In genomic region chr10:97332586-97333350, GRCh38 we compare ENCODE assay signal across 8 cellular contexts. TPM values are rescaled to one million over a fixed set of nuclear protein-coding genes. Genes with fewer than 3 reads are reported as not detected.
DNase-seq lines count a peak whose midpoint lies in the region; ATAC-seq, FAIRE-seq and TF ChIP-seq lines count a peak whose summit lies in the region.

No MANE protein-coding gene starts in this region.

- POLR2A ChIA-PET in activated CD8-positive, alpha-beta T cell treated with anti-CD3 and anti-CD28 coated beads for 36 hours (lab: Charles Lee): interaction anchor here (0.8 to 8.2 kb wide), 12 partner anchors 8 to 176 kb away, joined by 3 to 82 read pairs (median 4); partner anchors contain the start of gene FRAT1

- peak overlapping the region; percentile 77 for H3K4me3 Mint-ChIP-seq in activated CD8-positive, alpha-beta T cell treated with anti-CD3 and anti-CD28 coated beads for 36 hours
- H3K4me3 Mint-ChIP-seq in natural killer cell treated with Interleukin-12 subunit alpha and Interleukin-12 subunit beta and Interleukin-15 and Interleukin-18, amount 100 ng/mL, for 72 hours: peak overlapping the region; percentile 95

- no peak for FAIRE-seq in HTR-8/SVneo (lab: Jason Lieb, UNC)

- H3K4me1 Mint-ChIP-seq in activated CD8-positive, alpha-beta T cell treated with anti-CD3 and anti-CD28 coated beads for 36 hours (ENCODE audit: low read depth): peaks cover 52% of the 10 kb centered on the region
- peaks cover 36 to 51% of the 10 kb centered on the region in 2 donors for H3K4me1 Mint-ChIP-seq in natural killer cell treated with Interleukin-12 subunit alpha and Interleukin-12 subunit beta and Interleukin-15 and Interleukin-18, amount 100 ng/mL, for 72 hours (ENCODE audit: low read depth in 2 of 2)

- no peak for ATAC-seq in activated CD8-positive, alpha-beta T cell treated with anti-CD3 and anti-CD28 coated beads for 36 hours
- ATAC-seq in natural killer cell treated with Interleukin-12 subunit alpha and Interleukin-12 subunit beta and Interleukin-15 and Interleukin-18, amount 100 ng/mL, for 72 hours: no peak
- ATAC-seq in HG03196 (IDR thresholded peaks at IDR 0.05; ENCODE audit: unreplicated experiment) (no peak), HG02852 (IDR thresholded peaks at IDR 0.05; ENCODE audit: unreplicated experiment) (no peak), HG03571 (IDR thresholded peaks at IDR 0.05; ENCODE audit: unreplicated experiment) (no peak)

- H3K27me3 Mint-ChIP-seq in activated CD8-positive, alpha-beta T cell treated with anti-CD3 and anti-CD28 coated beads for 36 hours: no peaks in the 10 kb centered on the region
- H3K27me3 Mint-ChIP-seq in natural killer cell treated with Interleukin-12 subunit alpha and Interleukin-12 subunit beta and Interleukin-15 and Interleukin-18, amount 100 ng/mL, for 72 hours: no peaks in the 10 kb centered on the region

- no peaks in the 10 kb centered on the region for H3K9me3 Mint-ChIP-seq in activated CD8-positive, alpha-beta T cell treated with anti-CD3 and anti-CD28 coated beads for 36 hours
- no peaks in the 10 kb centered on the region for H3K9me3 Mint-ChIP-seq in natural killer cell treated with Interleukin-12 subunit alpha and Interleukin-12 subunit beta and Interleukin-15 and Interleukin-18, amount 100 ng/mL, for 72 hours

- no peak for TF ChIP-seq CTCF in activated CD8-positive, alpha-beta T cell treated with anti-CD3 and anti-CD28 coated beads for 36 hours (IDR thresholded peaks at IDR 0.05)

- intact Hi-C loops in activated CD8-positive, alpha-beta T cell treated with anti-CD3 and anti-CD28 coated beads for 36 hours (cut with micrococcal nuclease): loop anchor here (5.0 kb wide), 1 partner anchor 50 kb away; no protein-coding TSS in a partner anchor

- peaks cover 6% of the 10 kb centered on the region for H3K36me3 Mint-ChIP-seq in activated CD8-positive, alpha-beta T cell treated with anti-CD3 and anti-CD28 coated beads for 36 hours (ENCODE audit: low read depth)
- no peaks in the 10 kb centered on the region for H3K36me3 Mint-ChIP-seq in natural killer cell treated with Interleukin-12 subunit alpha and Interleukin-12 subunit beta and Interleukin-15 and Interleukin-18, amount 100 ng/mL, for 72 hours

- CTCF ChIA-PET in activated CD8-positive, alpha-beta T cell treated with anti-CD3 and anti-CD28 coated beads for 36 hours (lab: Charles Lee): interaction anchor here (1.0 to 6.5 kb wide), 13 partner anchors 8 to 344 kb away, joined by 3 to 40 read pairs (median 5); partner anchors contain the start of gene FRAT1

- H3K27ac Mint-ChIP-seq in activated CD8-positive, alpha-beta T cell treated with anti-CD3 and anti-CD28 coated beads for 36 hours: peak overlapping the region; percentile 67
- H3K27ac Mint-ChIP-seq in natural killer cell treated with Interleukin-12 subunit alpha and Interleukin-12 subunit beta and Interleukin-15 and Interleukin-18, amount 100 ng/mL, for 72 hours: peak overlapping the region; percentile 81 to 86

- DNase-seq in COLO668 (lab: John Stamatoyannopoulos, UW; ENCODE audit: unreplicated experiment) (peak; percentile 23), HTR-8/SVneo (ENCODE audit: insufficient read length, low spot score) (peak; percentile 73), fibroblast of the conjunctiva (ENCODE audit: low read depth) (peak; percentile 51)
- DNase-seq in activated CD8-positive, alpha-beta T cell treated with anti-CD3 and anti-CD28 coated beads for 36 hours: peak; percentile 17
- DNase-seq in natural killer cell treated with Interleukin-12 subunit alpha and Interleukin-12 subunit beta and Interleukin-15 and Interleukin-18, amount 100 ng/mL, for 72 hours (ENCODE audit: low spot score): no peak

RNA-seq across cellular contexts. Expression of gene FRAT2, which starts 1.8 kb away (rescaled TPM):
- 1 to 10 TPM; 5.6 to 6.4 TPM for total RNA-seq in activated CD8-positive, alpha-beta T cell treated with anti-CD3 and anti-CD28 coated beads for 36 hours
- 1 to 10 TPM; 7.1 to 8.7 TPM for total RNA-seq in natural killer cell treated with Interleukin-12 subunit alpha and Interleukin-12 subunit beta and Interleukin-15 and Interleukin-18, amount 100 ng/mL, for 72 hours

RNA-seq across cellular contexts. Expression of gene FRAT1, which starts 13.7 kb away (rescaled TPM):
- 1 to 10 TPM; 3.0 to 3.2 TPM for total RNA-seq in activated CD8-positive, alpha-beta T cell treated with anti-CD3 and anti-CD28 coated beads for 36 hours
- total RNA-seq in natural killer cell treated with Interleukin-12 subunit alpha and Interleukin-12 subunit beta and Interleukin-15 and Interleukin-18, amount 100 ng/mL, for 72 hours: 1 to 10 TPM; 2.4 to 3.0 TPM

RNA-seq across cellular contexts. Expression of gene ARHGAP19, which starts 40.3 kb away (rescaled TPM):
- total RNA-seq in activated CD8-positive, alpha-beta T cell treated with anti-CD3 and anti-CD28 coated beads for 36 hours: 10 to 100 TPM; 42.3 to 53.2 TPM
- 10 to 100 TPM; 38.2 to 40.2 TPM for total RNA-seq in natural killer cell treated with Interleukin-12 subunit alpha and Interleukin-12 subunit beta and Interleukin-15 and Interleukin-18, amount 100 ng/mL, for 72 hours
